9 cellular contexts compared by ENCODE assay signal in genomic region chr14:54366726-54367707, GRCh38. TPM values are rescaled to one million over a fixed set of nuclear protein-coding genes. Genes with fewer than 3 reads are reported as not detected.
DNase-seq lines count a peak whose midpoint lies in the region; ATAC-seq and TF ChIP-seq lines count a peak whose summit lies in the region.
"Had no signal": no experiment of that assay in that cellular context is flagged by ENCODE, and none has a peak within 500 bp of the region (broad histone marks: within the 10 kb centered on the region; RNA-seq: fewer than 3 reads in every experiment).

No MANE protein-coding gene starts in this region.

- ATAC-seq in CD8-positive, alpha-beta T cell: peak; percentile 94
- peak; percentile 65 for ATAC-seq in GM19328 (IDR thresholded peaks at IDR 0.05; ENCODE audit: unreplicated experiment)
- ATAC-seq in thoracic aorta (ENCODE audit: insufficient number of reproducible peaks, low FRiP score, low read depth): no peak

- H3K4me3 ChIP-seq in CD8-positive, alpha-beta T cell (ENCODE audit: low read depth, low read length): no peak overlapping the region
- no peak overlapping the region for H3K4me3 ChIP-seq in thoracic aorta

- POLR2A ChIA-PET in CD8-positive, alpha-beta T cell (lab: Charles Lee): no interaction called here

- intact Hi-C loops in CD8-positive, alpha-beta T cell (cut with DNase I, micrococcal nuclease): loop anchor here (1.0 to 10.0 kb wide), 5 partner anchors 53 to 438 kb away; partner anchors contain the start of gene CNIH1 (in 1 of the 2)

- H3K9me3 ChIP-seq in CD8-positive, alpha-beta T cell (ENCODE audit: low read length): no peaks in the 10 kb centered on the region
- no peaks in the 10 kb centered on the region for H3K9me3 ChIP-seq in thoracic aorta

- H3K27ac ChIP-seq in CD8-positive, alpha-beta T cell (ENCODE audit: low read depth, low read length): no peak overlapping the region
- peak overlapping the region in 1 of 2 donors; percentile 9 for H3K27ac ChIP-seq in thoracic aorta

- no peak overlapping the region for H3K27ac Mint-ChIP-seq in CD8-positive, alpha-beta T cell
- H3K27ac Mint-ChIP-seq: T-helper 1 cell treated with Interleukin-12 subunit alpha and Interleukin-12 subunit beta and Interleukin-4 antibody, amounts not matched to agents 30 μg/mL and 1 μg/mL, for 36 hours had no signal

- H3K4me1 Mint-ChIP-seq in CD8-positive, alpha-beta T cell (ENCODE audit: low read depth): peaks cover 1% of the 10 kb centered on the region

- H3K36me3 ChIP-seq in CD8-positive, alpha-beta T cell (ENCODE audit: insufficient read depth, low read length): no peaks in the 10 kb centered on the region
- H3K36me3 ChIP-seq in thoracic aorta: no peaks in the 10 kb centered on the region

- H3K4me1 ChIP-seq in CD8-positive, alpha-beta T cell (ENCODE audit: insufficient read depth, low read length): no peaks in the 10 kb centered on the region
- H3K4me1 ChIP-seq in thoracic aorta (ENCODE audit: control insufficient read depth in 1 of 2, low read depth in 2 of 2): peaks cover 3 to 16% of the 10 kb centered on the region in 2 donors

- H3K27me3 ChIP-seq in CD8-positive, alpha-beta T cell (ENCODE audit: insufficient read depth, low read length): no peaks in the 10 kb centered on the region
- H3K27me3 ChIP-seq in thoracic aorta (replicated peaks; ENCODE audit: insufficient read depth): no peaks in the 10 kb centered on the region

- CTCF ChIA-PET in CD8-positive, alpha-beta T cell (lab: Charles Lee): interaction anchor here (0.7 to 1.4 kb wide), 3 partner anchors 13 to 143 kb away, joined by 3 read pairs; partner anchors contain the start of gene CGRRF1

- H3K36me3 Mint-ChIP-seq in CD8-positive, alpha-beta T cell: no peaks in the 10 kb centered on the region

- peak; percentile 30 for TF ChIP-seq CTCF in CD8-positive, alpha-beta T cell (IDR thresholded peaks at IDR 0.05)
- peak; percentile 17 for TF ChIP-seq CTCF in thoracic aorta (IDR thresholded peaks at IDR 0.05)

- H3K27me3 Mint-ChIP-seq in CD8-positive, alpha-beta T cell (ENCODE audit: low read depth): peaks cover 5% of the 10 kb centered on the region

- DNase-seq in CD8-positive, alpha-beta T cell: peak in 6 of 7 experiments; percentile 9 to 53 (median 26)
- DNase-seq in LHCN-M2 (ENCODE audit: low read depth): peak; percentile 61
- peak; percentile 57 for DNase-seq in SW480 (ENCODE audit: low spot score)
- peak; percentile 11 for DNase-seq in effector CD4-positive, alpha-beta T cell
- DNase-seq in lung microvascular endothelial cell (ENCODE audit: low read depth in 2 of 2): peak; percentile 42 to 71
- DNase-seq in thoracic aorta (ENCODE audit: low spot score): no peak
- no peak for DNase-seq in NK-92 (lab: John Stamatoyannopoulos, UW; ENCODE audit: unreplicated experiment)

- no peak overlapping the region for H3K4me3 Mint-ChIP-seq in CD8-positive, alpha-beta T cell
- H3K4me3 Mint-ChIP-seq: T-helper 1 cell treated with Interleukin-12 subunit alpha and Interleukin-12 subunit beta and Interleukin-4 antibody, amounts not matched to agents 30 μg/mL and 1 μg/mL, for 36 hours had no signal

- H3K9me3 Mint-ChIP-seq in CD8-positive, alpha-beta T cell: no peaks in the 10 kb centered on the region
- H3K9me3 Mint-ChIP-seq: T-helper 1 cell treated with Interleukin-12 subunit alpha and Interleukin-12 subunit beta and Interleukin-4 antibody, amounts not matched to agents 30 μg/mL and 1 μg/mL, for 36 hours had no signal

RNA-seq across cellular contexts. Expression of gene CDKN3, which starts 29.8 kb away (rescaled TPM):
- under 1 TPM; 0.56 to 0.68 TPM for total RNA-seq in CD8-positive, alpha-beta T cell
- total RNA-seq in LHCN-M2 (2014; rRNA removed) (123 and 178 TPM in 2 replicates), lung microvascular endothelial cell (10.1 and 28.5 TPM in 2 replicates), thoracic aorta (10 to 100 TPM in 1 of 2 donors, 1 to 10 TPM in 1; 3.5 to 13.5 TPM)
- 81.6 TPM for polyA plus RNA-seq in LHCN-M2 (2012)

Comparison
In these comparisons a context has a peak if more than half of its experiments do, and no peak if none do; other contexts are left out.
1. DNase-seq: peak in CD8-positive, alpha-beta T cell (6 of 7), LHCN-M2 (single experiment), SW480 (single experiment), effector CD4-positive, alpha-beta T cell (single experiment) and lung microvascular endothelial cell (2 of 2); none in thoracic aorta (single experiment) and NK-92 (single experiment).